ENCODE assay signal across 7 cellular contexts in the genomic region with DNA sequence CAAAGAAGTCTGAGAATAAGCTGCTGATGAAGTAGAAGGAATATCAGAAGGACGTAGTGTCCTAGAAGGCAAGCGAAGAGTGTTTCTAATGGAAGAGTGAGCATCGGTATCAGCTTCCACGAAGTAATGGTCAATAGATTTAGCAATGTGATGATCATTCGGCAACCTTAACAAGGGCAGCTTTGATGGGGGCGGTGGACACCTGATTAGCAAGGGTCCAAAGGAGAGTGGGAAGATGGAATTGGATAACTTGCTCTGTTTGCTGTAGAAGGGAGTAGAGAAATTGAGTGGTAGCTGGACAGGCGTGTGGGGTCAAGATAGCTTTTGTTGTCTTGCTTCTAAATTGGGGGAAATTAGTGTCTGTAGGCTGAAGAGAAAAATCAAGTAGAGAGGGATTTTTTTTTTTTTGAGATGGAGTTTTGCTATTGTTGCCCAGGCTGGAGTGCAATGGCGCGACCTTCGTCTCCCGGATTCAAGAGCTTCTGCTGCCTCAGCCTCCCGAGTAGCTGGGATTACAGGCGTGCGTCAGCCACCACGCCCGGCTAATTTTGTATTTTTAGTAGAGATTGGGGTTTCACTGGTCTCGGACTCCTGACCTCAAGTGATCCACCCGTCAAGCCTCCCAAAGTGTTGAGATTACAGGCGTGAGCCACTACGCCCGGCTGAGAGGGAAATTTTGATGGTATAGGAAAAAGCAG.
DNase-seq lines count a peak whose midpoint lies in the region; ATAC-seq and TF ChIP-seq lines count a peak whose summit lies in the region.
"Had no signal": no experiment of that assay in that cellular context is flagged by ENCODE, and none has a peak within 500 bp of the region (broad histone marks: within the 10 kb centered on the region; RNA-seq: fewer than 3 reads in every experiment).

No MANE protein-coding gene starts in this region.

- no peak for TF ChIP-seq CTCF in NB4 (IDR thresholded peaks at IDR 0.05; ENCODE audit: low read depth, low read length)

- peaks cover 15% of the 10 kb centered on the region for H3K36me3 Mint-ChIP-seq in activated naive CD8-positive, alpha-beta T cell treated with anti-CD3 and anti-CD28 coated beads, Interleukin-2, amount 50 U/mL, for 24 hours (ENCODE audit: low read depth)

- in situ Hi-C loops in ACHN (cut with HindIII; ENCODE audit: low pct_ligation_motif_present, low pct_unique_long_range_greater_than_20kb, low sequenced_read_pairs), result no loop called here

- H3K4me3 ChIP-seq in NB4 (ENCODE audit: low read depth, low read length) (peak overlapping the region; percentile 55), iPS-18a (ENCODE audit: low read length) (peak overlapping the region; percentile 96)

- no peak overlapping the region for H3K27ac ChIP-seq in iPS-18a (ENCODE audit: low read length)

- TF ChIP-seq POLR2A in NB4 (IDR thresholded peaks at IDR 0.05; ENCODE audit: extremely low read depth, insufficient read length), result no peak

- peaks cover 4% of the 10 kb centered on the region for H3K4me1 Mint-ChIP-seq in activated naive CD8-positive, alpha-beta T cell treated with anti-CD3 and anti-CD28 coated beads, Interleukin-2, amount 50 U/mL, for 24 hours
- H3K4me1 Mint-ChIP-seq: activated CD4-positive, alpha-beta T cell treated with anti-CD3 and anti-CD28 coated beads for 36 hours had no signal

- H3K9me3 ChIP-seq in iPS-18a (ENCODE audit: control insufficient read depth, low read depth, low read length), result no peaks in the 10 kb centered on the region

- no peak for ATAC-seq in activated naive CD8-positive, alpha-beta T cell treated with anti-CD3 and anti-CD28 coated beads, Interleukin-2, amount 50 U/mL, for 24 hours

- peaks cover 16% of the 10 kb centered on the region for H3K36me3 ChIP-seq in iPS-18a (ENCODE audit: control insufficient read depth, low read depth, low read length)

- DNase-seq in ACHN (peak; percentile 15), NB4 (ENCODE audit: low read depth) (no peak), islet precursor cell (no peak)
- DNase-seq in stimulated activated CD4-positive, alpha-beta T cell treated with anti-CD3 and anti-CD28 coated beads, Interleukin-4, amount 100 ng/mL, for 4 hours, result no peak
- DNase-seq in activated naive CD8-positive, alpha-beta T cell treated with anti-CD3 and anti-CD28 coated beads, Interleukin-2, amount 50 U/mL, for 24 hours, result no peak

- H3K27me3 Mint-ChIP-seq in activated naive CD8-positive, alpha-beta T cell treated with anti-CD3 and anti-CD28 coated beads, Interleukin-2, amount 50 U/mL, for 24 hours, result peaks cover 6% of the 10 kb centered on the region
- H3K27me3 Mint-ChIP-seq: activated CD4-positive, alpha-beta T cell treated with anti-CD3 and anti-CD28 coated beads for 36 hours had no signal

- no peaks in the 10 kb centered on the region for H3K4me1 ChIP-seq in iPS-18a (ENCODE audit: control insufficient read depth, low read depth, low read length)

- H3K27ac Mint-ChIP-seq in activated naive CD8-positive, alpha-beta T cell treated with anti-CD3 and anti-CD28 coated beads, Interleukin-2, amount 50 U/mL, for 24 hours, result no peak overlapping the region
- H3K27ac Mint-ChIP-seq: activated CD4-positive, alpha-beta T cell treated with anti-CD3 and anti-CD28 coated beads for 36 hours had no signal

- no peak overlapping the region for H3K4me3 Mint-ChIP-seq in activated naive CD8-positive, alpha-beta T cell treated with anti-CD3 and anti-CD28 coated beads, Interleukin-2, amount 50 U/mL, for 24 hours
- H3K4me3 Mint-ChIP-seq: activated CD4-positive, alpha-beta T cell treated with anti-CD3 and anti-CD28 coated beads for 36 hours had no signal

- peaks cover 14% of the 10 kb centered on the region for H3K27me3 ChIP-seq in iPS-18a (ENCODE audit: control insufficient read depth, insufficient read depth, low read length)

- H3K9me3 Mint-ChIP-seq in activated naive CD8-positive, alpha-beta T cell treated with anti-CD3 and anti-CD28 coated beads, Interleukin-2, amount 50 U/mL, for 24 hours, result no peaks in the 10 kb centered on the region

- H3K9ac ChIP-seq in iPS-18a (ENCODE audit: low read length), result peak overlapping the region; percentile 64
